In genomic region chr9:70529377-70529776, GRCh38 we compare ENCODE assay signal across 29 cellular contexts.
"Had no signal": no experiment of that assay in that cellular context is flagged by ENCODE, and none has a peak within 500 bp of the region (broad histone marks: within the 10 kb centered on the region; RNA-seq: fewer than 3 reads in every experiment).

No MANE protein-coding gene starts in this region.

- H3K27me3 Mint-ChIP-seq: naive thymus-derived CD8-positive, alpha-beta T cell; progenitor cell of endocrine pancreas; stimulated activated naive B cell treated with anti-CD40 and anti-IgM and Interleukin-4, amounts not matched to agents 10 μg/mL and 1 μg/mL and 100 μg/mL, for 72 hours; stimulated activated naive CD8-positive, alpha-beta T cell treated with anti-CD3 and anti-CD28 coated beads, Interleukin-15, Interleukin-2, amounts not matched to agents 100 ng/mL and 50 ng/mL, for 24 hours had no signal

- H3K4me1 ChIP-seq: parathyroid adenoma, psoas muscle, right lobe of liver, sigmoid colon, stomach, thyroid gland, tibial nerve, vagina had no signal

- H3K27me3 ChIP-seq: neutrophil, ovary, right lobe of liver, sigmoid colon, stomach, thyroid gland, tibial nerve, upper lobe of left lung, vagina had no signal

- H3K27ac Mint-ChIP-seq: natural killer cell treated with Interleukin-12 subunit alpha and Interleukin-12 subunit beta and Interleukin-15 and Interleukin-18, amount 100 ng/mL, for 72 hours; nephron progenitor cell; progenitor cell of endocrine pancreas; stimulated activated naive B cell treated with anti-CD40 and anti-IgM and Interleukin-4, amounts not matched to agents 10 μg/mL and 1 μg/mL and 100 μg/mL, for 72 hours; stimulated activated naive CD8-positive, alpha-beta T cell treated with anti-CD3 and anti-CD28 coated beads, Interleukin-15, Interleukin-2, amounts not matched to agents 100 ng/mL and 50 ng/mL, for 24 hours had no signal

- H3K4me1 Mint-ChIP-seq: neural crest cell; stimulated activated naive B cell treated with anti-CD40 and anti-IgM and Interleukin-4, amounts not matched to agents 10 μg/mL and 1 μg/mL and 100 μg/mL, for 72 hours had no signal

- ATAC-seq: naive thymus-derived CD8-positive, alpha-beta T cell; natural killer cell treated with Interleukin-12 subunit alpha and Interleukin-12 subunit beta and Interleukin-15 and Interleukin-18, amount 100 ng/mL, for 72 hours; psoas muscle; right cardiac atrium; right lobe of liver; stimulated activated naive B cell treated with anti-CD40 and anti-IgM and Interleukin-4, amounts not matched to agents 10 μg/mL and 1 μg/mL and 100 μg/mL, for 72 hours had no signal

- H3K79me2 ChIP-seq: parathyroid adenoma had no signal

- H3K4me3 ChIP-seq: ovary, psoas muscle, right lobe of liver, sigmoid colon, stomach, thoracic aorta, thyroid gland, tibial nerve, upper lobe of left lung, vagina had no signal

- H3K9me3 ChIP-seq: neutrophil, ovary, psoas muscle, right lobe of liver, sigmoid colon, thoracic aorta, thyroid gland, upper lobe of left lung, vagina had no signal

- H3K27ac ChIP-seq: neutrophil, ovary, parathyroid adenoma, psoas muscle, right lobe of liver, sigmoid colon, stomach, thoracic aorta, thyroid gland, tibial nerve, upper lobe of left lung, vagina had no signal

- H3K4me3 Mint-ChIP-seq: naive thymus-derived CD8-positive, alpha-beta T cell; natural killer cell treated with Interleukin-12 subunit alpha and Interleukin-12 subunit beta and Interleukin-15 and Interleukin-18, amount 100 ng/mL, for 72 hours; nephron progenitor cell; neural crest cell; stimulated activated naive B cell treated with anti-CD40 and anti-IgM and Interleukin-4, amounts not matched to agents 10 μg/mL and 1 μg/mL and 100 μg/mL, for 72 hours; stimulated activated naive CD8-positive, alpha-beta T cell treated with anti-CD3 and anti-CD28 coated beads, Interleukin-15, Interleukin-2, amounts not matched to agents 100 ng/mL and 50 ng/mL, for 24 hours had no signal

- DNase-seq: naive thymus-derived CD8-positive, alpha-beta T cell; nephron progenitor cell; nucleus accumbens; ovary; psoas muscle; right cardiac atrium; right lobe of liver; sigmoid colon; small intestine; stimulated activated CD4-positive, alpha-beta T cell treated with anti-CD3 and anti-CD28 coated beads, Interleukin-12 subunit alpha, Interleukin-12 subunit beta, amount 100 ng/mL, for 4 hours; stimulated activated CD4-positive, alpha-beta T cell treated with anti-CD3 and anti-CD28 coated beads, Interleukin-1b, Interleukin-23, amount 100 ng/mL, for 48 hours; stimulated activated CD4-positive, alpha-beta T cell treated with anti-CD3 and anti-CD28 coated beads, Interleukin-4, amount 100 ng/mL, for 1 hour; stimulated activated CD4-positive, alpha-beta T cell treated with anti-CD3 and anti-CD28 coated beads, Interleukin-4, amount 100 ng/mL, for 4 hours; stimulated activated CD8-positive, alpha-beta memory T cell treated with anti-CD3 and anti-CD28 coated beads, Interleukin-4, amount 100 ng/mL, for 48 hours; stimulated activated naive B cell treated with anti-CD40 and anti-IgM and Interleukin-4, amounts not matched to agents 10 μg/mL and 1 μg/mL and 100 μg/mL, for 72 hours; stimulated activated naive CD4-positive, alpha-beta T cell treated with Interleukin-2 at 50 U/mL for 16 hours; stomach; thyroid gland; trophoblast cell; upper lobe of left lung had no signal

- H2AFZ ChIP-seq: parathyroid adenoma had no signal

- H3K36me3 ChIP-seq: neutrophil, ovary, right lobe of liver, sigmoid colon, stomach, thoracic aorta, thyroid gland, tibial nerve, upper lobe of left lung, vagina had no signal
